ENCODE assay signal across 18 cellular contexts in genomic region chr11:94141511-94142307, GRCh38. TPM values are rescaled to one million over a fixed set of nuclear protein-coding genes. Genes with fewer than 3 reads are reported as not detected.
DNase-seq lines count a peak whose midpoint lies in the region; TF ChIP-seq lines count a peak whose summit lies in the region.
"Had no signal": no experiment of that assay in that cellular context is flagged by ENCODE, and none has a peak within 500 bp of the region (broad histone marks: within the 10 kb centered on the region; RNA-seq: fewer than 3 reads in every experiment).

No MANE protein-coding gene starts in this region.

- no peak overlapping the region for H4K8ac ChIP-seq in neuronal stem cell (ENCODE audit: low read depth, low read length)

- H3K23ac ChIP-seq in neuronal stem cell (ENCODE audit: low read depth, low read length, poor library complexity) = no peak overlapping the region

- H3K18ac ChIP-seq in neuronal stem cell (ENCODE audit: low read length) = peak overlapping the region; percentile 30

- H3K27me3 ChIP-seq in Loucy (ENCODE audit: insufficient read depth, low read length, poor library complexity, severe bottlenecking) = no peaks in the 10 kb centered on the region
- H3K27me3 ChIP-seq in fibroblast of lung (ENCODE audit: control insufficient read depth, insufficient read depth, low read length) = no peaks in the 10 kb centered on the region
- H3K27me3 ChIP-seq in neuronal stem cell (ENCODE audit: control insufficient read depth in 3 of 3, insufficient read depth in 3 of 3, low read depth in 1 of 3, low read length in 3 of 3) = no peaks in the 10 kb centered on the region
- H3K27me3 ChIP-seq: suprapubic skin had no signal

- WGBS in neuronal stem cell (ENCODE audit: extremely low coverage in 2 of 2, insufficient read length in 2 of 2, insufficient replicate concordance in 1 of 2), 2 donors = no CpG with 5 or more reads among the region's 12 CpGs

- H2AFZ ChIP-seq in Loucy (ENCODE audit: low read length) (no peak overlapping the region), fibroblast of lung (ENCODE audit: low read length) (no peak overlapping the region), neuronal stem cell (ENCODE audit: low read length) (no peak overlapping the region)

- H3K27me3 Mint-ChIP-seq in CD14-positive monocyte (ENCODE audit: low read depth in 3 of 3) (no peaks in the 10 kb centered on the region), osteocyte (ENCODE audit: unreplicated experiment) (no peaks in the 10 kb centered on the region)

- no peak for DNase-seq in CD14-positive monocyte (ENCODE audit: low spot score)
- no peak for DNase-seq in fibroblast of lung (ENCODE audit: low read depth in 2 of 2)
- DNase-seq in neuronal stem cell (ENCODE audit: low spot score) = no peak
- no peak for DNase-seq in stimulated activated CD8-positive, alpha-beta memory T cell treated with anti-CD3 and anti-CD28 coated beads, Interleukin-4, amount 100 ng/mL, for 48 hours
- no peak for DNase-seq in osteocyte (ENCODE audit: extremely low spot score, unreplicated experiment)
- no peak for DNase-seq in DMS153 (lab: John Stamatoyannopoulos, UW)
- no peak for DNase-seq in NCI-H2227 (lab: John Stamatoyannopoulos, UW; ENCODE audit: unreplicated experiment)
- DNase-seq: anterior cingulate cortex; KG1; mammary epithelial cell; NCI-H2081 treated with DMSO at 0.1 percent for 48 hours; NCI-H524; retina; stimulated activated CD4-positive, alpha-beta T cell treated with anti-CD3 and anti-CD28 coated beads, Interleukin-2, amount 100 ng/mL, for 24 hours had no signal

- no peak overlapping the region for H3K4ac ChIP-seq in neuronal stem cell (ENCODE audit: low read length)

- intact Hi-C loops in CD14-positive monocyte (cut with micrococcal nuclease) = no loop called here

- H2BK120ac ChIP-seq in neuronal stem cell (ENCODE audit: low read depth, low read length) = no peak overlapping the region

- no peak overlapping the region for H2BK5ac ChIP-seq in neuronal stem cell (ENCODE audit: low read length)

- peaks cover 40% of the 10 kb centered on the region for H3K4me1 Mint-ChIP-seq in CD14-positive monocyte
- peaks cover 38% of the 10 kb centered on the region for H3K4me1 Mint-ChIP-seq in osteocyte (ENCODE audit: unreplicated experiment)

- no peaks in the 10 kb centered on the region for H3K9me2 ChIP-seq in Loucy (replicated peaks; ENCODE audit: low read depth, low read length)

- no peaks in the 10 kb centered on the region for H3F3A ChIP-seq in Loucy (ENCODE audit: low read depth)

- H3K4me3 ChIP-seq in Loucy (ENCODE audit: low read length, poor library complexity, severe bottlenecking) (no peak overlapping the region), fibroblast of lung (replicated peaks in 1 of 4; ENCODE audit: control extremely low read depth in 1 of 4, insufficient read depth in 1 of 4, low read depth in 3 of 4, low read length in 4 of 4) (no peak overlapping the region), neuronal stem cell (ENCODE audit: low read length in 2 of 2) (peak overlapping the region in 1 of 2 donors; percentile 16)
- H3K4me3 ChIP-seq: suprapubic skin had no signal

- H4K20me1 ChIP-seq in Loucy (ENCODE audit: insufficient read depth, low read length, poor library complexity, severe bottlenecking) = peaks cover 47% of the 10 kb centered on the region
- H4K20me1 ChIP-seq in fibroblast of lung (ENCODE audit: control insufficient read depth, extremely low read depth, insufficient read depth, low read length) = no peaks in the 10 kb centered on the region

- H3K27ac ChIP-seq in fibroblast of lung (ENCODE audit: insufficient read depth, low read length) = no peak overlapping the region
- H3K27ac ChIP-seq in neuronal stem cell (replicated peaks; ENCODE audit: low read length) = no peak overlapping the region
- H3K27ac ChIP-seq: HL-60, suprapubic skin had no signal

- H3K9me3 ChIP-seq in Loucy (ENCODE audit: insufficient read depth, low read depth, low read length) = no peaks in the 10 kb centered on the region
- no peaks in the 10 kb centered on the region for H3K9me3 ChIP-seq in fibroblast of lung (ENCODE audit: control insufficient read depth, insufficient read depth, low read depth, low read length)
- H3K9me3 ChIP-seq in neuronal stem cell (replicated peaks in 1 of 2; ENCODE audit: control insufficient read depth in 2 of 2, insufficient read depth in 1 of 2, low read depth in 1 of 2, low read length in 2 of 2) = no peaks in the 10 kb centered on the region
- H3K9me3 ChIP-seq: suprapubic skin had no signal

- no peak overlapping the region for H3K9ac ChIP-seq in Loucy (ENCODE audit: low read depth, low read length, poor library complexity, severe bottlenecking)
- H3K9ac ChIP-seq in fibroblast of lung (ENCODE audit: insufficient read depth, low read length) = no peak overlapping the region
- no peak overlapping the region for H3K9ac ChIP-seq in neuronal stem cell (ENCODE audit: low read depth, low read length, poor library complexity)

- no peak overlapping the region for H3K14ac ChIP-seq in neuronal stem cell (ENCODE audit: low read length)

- H3K4me3 Mint-ChIP-seq in CD14-positive monocyte (no peak overlapping the region), osteocyte (ENCODE audit: unreplicated experiment) (no peak overlapping the region)

- H3K36me3 Mint-ChIP-seq in CD14-positive monocyte (peaks cover 9 to 12% of the 10 kb centered on the region in 2 donors), osteocyte (ENCODE audit: unreplicated experiment) (no peaks in the 10 kb centered on the region)

- no peak for TF ChIP-seq CTCF in CD14-positive monocyte (IDR thresholded peaks at IDR 0.05)
- no peak for TF ChIP-seq CTCF in Loucy (conservative IDR thresholded peaks at IDR 0.05; ENCODE audit: low read length)
- TF ChIP-seq CTCF in fibroblast of lung (conservative IDR thresholded peaks at IDR 0.05 in 1 of 2, IDR thresholded peaks at IDR 0.05 in 1 of 2; ENCODE audit: low read depth in 1 of 2, low read length in 2 of 2) = no peak
- no peak for TF ChIP-seq CTCF in osteocyte (IDR thresholded peaks at IDR 0.05)

- H3K27ac Mint-ChIP-seq in CD14-positive monocyte = peak overlapping the region in 6 of 7 donors; percentile 31 to 75 (median 49)
- H3K27ac Mint-ChIP-seq in osteocyte (ENCODE audit: unreplicated experiment) = no peak overlapping the region

- peaks cover 10% of the 10 kb centered on the region for H3K79me1 ChIP-seq in neuronal stem cell (ENCODE audit: low read depth, low read length)

- H3K36me3 ChIP-seq in Loucy (ENCODE audit: insufficient read depth, low read length) (no peaks in the 10 kb centered on the region), fibroblast of lung (ENCODE audit: control insufficient read depth, insufficient read depth, low read length) (no peaks in the 10 kb centered on the region), neuronal stem cell (replicated peaks in 1 of 2; ENCODE audit: control insufficient read depth in 2 of 2, insufficient read depth in 2 of 2, low read length in 2 of 2) (peaks cover 0 to 8% of the 10 kb centered on the region in 2 donors)
- H3K36me3 ChIP-seq: suprapubic skin had no signal

- H2BK15ac ChIP-seq in neuronal stem cell (ENCODE audit: low read length) = no peak overlapping the region

- no peak overlapping the region for H2BK12ac ChIP-seq in neuronal stem cell (ENCODE audit: low read length)

- H3K4me1 ChIP-seq in Loucy (ENCODE audit: insufficient read depth, low read length, poor library complexity, severe bottlenecking) (peaks cover 27% of the 10 kb centered on the region), fibroblast of lung (ENCODE audit: control insufficient read depth, extremely low read depth, insufficient read depth, low read length) (peaks cover 10% of the 10 kb centered on the region), neuronal stem cell (ENCODE audit: control insufficient read depth in 2 of 2, insufficient read depth in 1 of 2, low read depth in 1 of 2, low read length in 2 of 2) (peaks cover 15 to 16% of the 10 kb centered on the region in 2 donors)

- H4K91ac ChIP-seq in neuronal stem cell (ENCODE audit: low read depth, low read length, poor library complexity) = no peak overlapping the region

- no peak overlapping the region for H2AK5ac ChIP-seq in neuronal stem cell (ENCODE audit: low read depth, low read length)

- H3K4me2 ChIP-seq in Loucy (ENCODE audit: low read depth, low read length, poor library complexity, severe bottlenecking) = peak overlapping the region; percentile 10
- H3K4me2 ChIP-seq in fibroblast of lung (ENCODE audit: extremely low read depth, insufficient read depth, low read length) = peak overlapping the region; percentile 19
- no peak overlapping the region for H3K4me2 ChIP-seq in neuronal stem cell (ENCODE audit: insufficient read depth, low read length, poor library complexity, severe bottlenecking)

- H3K9me3 Mint-ChIP-seq in CD14-positive monocyte (peaks cover 2 to 15% (median 6%) of the 10 kb centered on the region in 7 donors), osteocyte (ENCODE audit: unreplicated experiment) (no peaks in the 10 kb centered on the region)
- H3K9me3 Mint-ChIP-seq: neural crest cell had no signal

- peaks cover 95% of the 10 kb centered on the region for H3K79me2 ChIP-seq in Loucy (ENCODE audit: insufficient read depth, low read length)
- H3K79me2 ChIP-seq in fibroblast of lung (ENCODE audit: control insufficient read depth, insufficient read depth, low read length) = peaks cover 86% of the 10 kb centered on the region

RNA-seq across cellular contexts. Expression of gene PANX1, which starts 13.1 kb away (rescaled TPM):
- polyA plus RNA-seq in CD14-positive monocyte (10 to 100 TPM; 12.7 to 15.7 TPM), fibroblast of lung (34.5 and 51.7 TPM in 2 replicates)
- total RNA-seq in fibroblast of lung (38.5 and 54.5 TPM in 2 replicates), osteocyte (24.9 and 29.2 TPM in 2 replicates)
- polyA plus RNA-seq in fibroblast of lung (2012) = 28.0 and 37.8 TPM in 2 replicates
- polyA minus RNA-seq in fibroblast of lung (ENCODE audit: low replicate concordance) = 36.0 and 41.5 TPM in 2 replicates
- 14.5 TPM for polyA plus RNA-seq in neuronal stem cell (2013, experiment 1 of 2)
- 14.8 TPM for polyA plus RNA-seq in neuronal stem cell (2013, experiment 2 of 2)
